In genomic region chr12:12734054-12734453, GRCh38 we compare ENCODE assay signal across 14 cellular contexts. TPM values are rescaled to one million over a fixed set of nuclear protein-coding genes. Genes with fewer than 3 reads are reported as not detected.
DNase-seq lines count a peak whose midpoint lies in the region; ATAC-seq, FAIRE-seq and TF ChIP-seq lines count a peak whose summit lies in the region.
"Had no signal": no experiment of that assay in that cellular context is flagged by ENCODE, and none has a peak within 500 bp of the region (broad histone marks: within the 10 kb centered on the region; RNA-seq: fewer than 3 reads in every experiment).

No MANE protein-coding gene starts in this region.

- no peaks in the 10 kb centered on the region for H3K27me3 ChIP-seq in small intestine (ENCODE audit: control insufficient read depth in 2 of 2, insufficient read depth in 2 of 2, low read length in 2 of 2)
- H3K27me3 ChIP-seq in Karpas-422 (ENCODE audit: low read length), result no peaks in the 10 kb centered on the region
- H3K27me3 ChIP-seq: stomach had no signal

- H2AFZ ChIP-seq in Karpas-422 (ENCODE audit: low read length), result no peak overlapping the region

- WGBS in small intestine, 3 donors, result 16 to 54% (median 40%) methylated on average over 2 of the region's 2 CpGs

- peaks cover 61% of the 10 kb centered on the region for H3K4me1 Mint-ChIP-seq in T-helper 2 cell treated with Interferon-gamma antibody and Interleukin-4, amounts not matched to agents 5 μg/mL and 100 μg/mL, for 36 hours (ENCODE audit: low read depth)
- H3K4me1 Mint-ChIP-seq in WTC11, result peaks cover 15% of the 10 kb centered on the region

- H3K9me3 Mint-ChIP-seq in T-helper 2 cell treated with Interferon-gamma antibody and Interleukin-4, amounts not matched to agents 5 μg/mL and 100 μg/mL, for 36 hours, result no peaks in the 10 kb centered on the region
- H3K9me3 Mint-ChIP-seq in WTC11, result 0 out of 2 replicates have a peak, but pooled peaks cover 3% of the 10 kb centered on the region
- H3K9me3 Mint-ChIP-seq: activated T-cell treated with anti-CD3 and anti-CD28 coated beads, Interleukin-2, amount 50 U/mL, for 24 hours had no signal

- H3K27ac Mint-ChIP-seq in T-helper 2 cell treated with Interferon-gamma antibody and Interleukin-4, amounts not matched to agents 5 μg/mL and 100 μg/mL, for 36 hours, result peak overlapping the region; percentile 93
- peak overlapping the region; percentile 4; the same call in 1 of the 2 replicates for H3K27ac Mint-ChIP-seq in WTC11

- peaks cover 3% of the 10 kb centered on the region; the same call in 1 of the 2 replicates for H3K79me2 ChIP-seq in Karpas-422 (ENCODE audit: low read length)

- H3K27me3 Mint-ChIP-seq in T-helper 2 cell treated with Interferon-gamma antibody and Interleukin-4, amounts not matched to agents 5 μg/mL and 100 μg/mL, for 36 hours (ENCODE audit: low read depth), result no peaks in the 10 kb centered on the region
- H3K27me3 Mint-ChIP-seq in WTC11 (ENCODE audit: low read depth), result no peaks in the 10 kb centered on the region
- H3K27me3 Mint-ChIP-seq: activated T-cell treated with anti-CD3 and anti-CD28 coated beads, Interleukin-2, amount 50 U/mL, for 24 hours had no signal

- no peaks in the 10 kb centered on the region for H3K9me2 ChIP-seq in Karpas-422 (replicated peaks; ENCODE audit: insufficient read depth, low read length)

- FAIRE-seq in small intestine (lab: Jason Lieb, UNC), result no peak
- FAIRE-seq: A549, G401.6 had no signal

- no peaks in the 10 kb centered on the region for H3K36me3 ChIP-seq in small intestine (ENCODE audit: control insufficient read depth in 2 of 2, insufficient read depth in 2 of 2, low read length in 2 of 2)
- H3K36me3 ChIP-seq in Karpas-422 (ENCODE audit: insufficient read depth, low read length), result no peaks in the 10 kb centered on the region
- H3K36me3 ChIP-seq: stomach had no signal

- POLR2A ChIA-PET in WTC11 (lab: Charles Lee), result no interaction called here

- peaks cover 38% of the 10 kb centered on the region for H3K36me3 Mint-ChIP-seq in T-helper 2 cell treated with Interferon-gamma antibody and Interleukin-4, amounts not matched to agents 5 μg/mL and 100 μg/mL, for 36 hours (ENCODE audit: low read depth)
- no peaks in the 10 kb centered on the region for H3K36me3 Mint-ChIP-seq in WTC11

- peak overlapping the region; percentile 64 for H3K4me3 Mint-ChIP-seq in T-helper 2 cell treated with Interferon-gamma antibody and Interleukin-4, amounts not matched to agents 5 μg/mL and 100 μg/mL, for 36 hours
- H3K4me3 Mint-ChIP-seq in WTC11, result no peak overlapping the region
- H3K4me3 Mint-ChIP-seq: activated T-cell treated with anti-CD3 and anti-CD28 coated beads, Interleukin-2, amount 50 U/mL, for 24 hours had no signal

- CTCF ChIA-PET in WTC11 (lab: Charles Lee), result no interaction called here

- TF ChIP-seq CTCF in WTC11 (IDR thresholded peaks at IDR 0.05) (no peak), fibroblast of the aortic adventitia (IDR thresholded peaks at IDR 0.05; ENCODE audit: insufficient read depth, low read length) (no peak)

- DNase-seq in T-helper 2 cell treated with Interferon-gamma antibody and Interleukin-4, amounts not matched to agents 5 μg/mL and 100 μg/mL, for 36 hours (ENCODE audit: low spot score), result no peak
- DNase-seq in T-helper 2 cell (no peak), WTC11 (ENCODE audit: low spot score) (no peak), fibroblast of the aortic adventitia (ENCODE audit: low read depth) (peak; percentile 69), small intestine (peak; percentile 40), Karpas-422 (no peak), NCI-H146 treated with DMSO at 0.1 percent for 48 hours (lab: John Stamatoyannopoulos, UW; ENCODE audit: unreplicated experiment) (no peak)
- no peak for DNase-seq in stimulated activated CD4-positive, alpha-beta T cell treated with anti-CD3 and anti-CD28 coated beads, Interleukin-15, amount 100 ng/mL, for 24 hours
- DNase-seq: activated T-cell treated with anti-CD3 and anti-CD28 coated beads, Interleukin-2, amount 50 U/mL, for 24 hours; hypothalamus; NCI-H1105; stomach had no signal

- H3K4me2 ChIP-seq in Karpas-422 (ENCODE audit: low read depth, low read length, poor library complexity, severe bottlenecking), result no peak overlapping the region
- H3K4me2 ChIP-seq: A549 had no signal

- H3K4me1 ChIP-seq in small intestine (ENCODE audit: control insufficient read depth in 2 of 2, insufficient read depth in 1 of 2, low read depth in 1 of 2, low read length in 1 of 2), result peaks cover 0 to 2% of the 10 kb centered on the region in 2 donors
- H3K4me1 ChIP-seq in Karpas-422 (ENCODE audit: low read length), result peaks cover 6% of the 10 kb centered on the region

- H3K4me3 ChIP-seq in fibroblast of the aortic adventitia (ENCODE audit: low read depth, low read length) (no peak overlapping the region), small intestine (ENCODE audit: low read depth in 1 of 2, low read length in 2 of 2) (no peak overlapping the region), Karpas-422 (ENCODE audit: low read length) (no peak overlapping the region)
- H3K4me3 ChIP-seq: A549, stomach had no signal

- no peaks in the 10 kb centered on the region for H3K9me3 ChIP-seq in small intestine (ENCODE audit: control insufficient read depth, low read depth)
- no peaks in the 10 kb centered on the region for H3K9me3 ChIP-seq in Karpas-422 (ENCODE audit: low read length)
- H3K9me3 ChIP-seq: A549, stomach had no signal

- ATAC-seq in WTC11, result no peak
- ATAC-seq: A549 had no signal

- H4K20me1 ChIP-seq in Karpas-422 (ENCODE audit: insufficient read depth, low read depth, low read length), result no peaks in the 10 kb centered on the region

- no peak overlapping the region for H3K9ac ChIP-seq in Karpas-422 (ENCODE audit: low read length)

- H3K27ac ChIP-seq in small intestine (ENCODE audit: low read depth in 1 of 2, low read length in 1 of 2), result no peak overlapping the region
- no peak overlapping the region for H3K27ac ChIP-seq in Karpas-422 (ENCODE audit: low read length)
- H3K27ac ChIP-seq: A549 had no signal

TF ChIP-seq in WTC11, 78 proteins besides CTCF, POLR2A, EP300 and RAD21:
- TF ChIP-seq FOXP1 (CRISPR knock-in tag; IDR thresholded peaks at IDR 0.05; ENCODE audit: borderline replicate concordance) (no peak), ARID4B (CRISPR knock-in tag; IDR thresholded peaks at IDR 0.05; ENCODE audit: borderline replicate concordance) (no peak), ATF2 (CRISPR knock-in tag; IDR thresholded peaks at IDR 0.05; ENCODE audit: borderline replicate concordance, low read depth) (no peak)

RNA-seq across cellular contexts. Expression of gene CDKN1B, which starts 16.9 kb away (rescaled TPM):
- 34.2 to 38.4 TPM (median 34.8 TPM) in 3 replicates for total RNA-seq in WTC11 (2021)
- 28.4 and 41.2 TPM in 2 replicates for total RNA-seq in fibroblast of the aortic adventitia (ENCODE audit: low replicate concordance)
- 10 to 100 TPM; 33.8 to 62.8 (median 37.6) TPM for polyA plus RNA-seq in small intestine
- 32.8 and 50.9 TPM in 2 replicates for total RNA-seq in Karpas-422 (2014; rRNA removed; shearing (Covaris generic); ENCODE audit: low replicate concordance)

RNA-seq across cellular contexts. Expression of gene GPR19, which starts 38.1 kb away (rescaled TPM):
- total RNA-seq in WTC11 (2021), result 10.4 to 16.4 TPM (median 14.2 TPM) in 3 replicates
- 1.2 and 2.4 TPM in 2 replicates for total RNA-seq in fibroblast of the aortic adventitia (ENCODE audit: low replicate concordance)
- under 1 TPM in 1 of 3 donors, not detected in 2; 0.95 TPM for polyA plus RNA-seq in small intestine
- 0.22 TPM in 1 of 2 replicates, not detected in the other for total RNA-seq in Karpas-422 (2014; rRNA removed; shearing (Covaris generic); ENCODE audit: low replicate concordance)

RNA-seq across cellular contexts. Expression of gene APOLD1, which starts 51.4 kb away (rescaled TPM):
- total RNA-seq in WTC11 (2021) (0.44 to 1.1 TPM (median 0.62 TPM) in 3 replicates), fibroblast of the aortic adventitia (ENCODE audit: low replicate concordance) (3.6 and 9.2 TPM in 2 replicates)
- 10 to 100 TPM in 1 of 3 donors, 1 to 10 TPM in 1, under 1 TPM in 1; 0.22 to 29.9 (median 1.9) TPM for polyA plus RNA-seq in small intestine
- total RNA-seq in Karpas-422 (2014; rRNA removed; shearing (Covaris generic); ENCODE audit: low replicate concordance), result 1.4 and 1.5 TPM in 2 replicates

Comparison
In these comparisons a context has a peak if more than half of its experiments do, and no peak if none do; other contexts are left out.
1. DNase-seq: peak in fibroblast of the aortic adventitia (single experiment) and small intestine (single experiment); none in T-helper 2 cell treated with Interferon-gamma antibody and Interleukin-4, amounts not matched to agents 5 μg/mL and 100 μg/mL, for 36 hours (single experiment), T-helper 2 cell (0 of 5), WTC11 (single experiment), stimulated activated CD4-positive, alpha-beta T cell treated with anti-CD3 and anti-CD28 coated beads, Interleukin-15, amount 100 ng/mL, for 24 hours (single experiment), Karpas-422 (single experiment) and NCI-H146 treated with DMSO at 0.1 percent for 48 hours (single experiment).